In genomic region chr9:1042466-1042865, GRCh38 we compare ENCODE assay signal across 10 cellular contexts. TPM values are rescaled to one million over a fixed set of nuclear protein-coding genes. Genes with fewer than 3 reads are reported as not detected.
DNase-seq lines count a peak whose midpoint lies in the region; ATAC-seq and TF ChIP-seq lines count a peak whose summit lies in the region.
"Had no signal": no experiment of that assay in that cellular context is flagged by ENCODE, and none has a peak within 500 bp of the region (broad histone marks: within the 10 kb centered on the region; RNA-seq: fewer than 3 reads in every experiment).

No MANE protein-coding gene starts in this region.

- peaks cover 0 to 44% (median 37%) of the 10 kb centered on the region in 7 donors for H3K9me3 Mint-ChIP-seq in CD14-positive monocyte
- peaks cover 0 to 23% (median 6%) of the 10 kb centered on the region in 5 experiments for H3K9me3 Mint-ChIP-seq in brain

- intact Hi-C loops in CD14-positive monocyte (cut with micrococcal nuclease): no loop called here

- DNase-seq in CD14-positive monocyte (ENCODE audit: low spot score): no peak
- peak; percentile 67 for DNase-seq in GM13977 (ENCODE audit: low spot score)
- no peak for DNase-seq in AG08396 (ENCODE audit: low spot score)
- DNase-seq in SHP77 (lab: John Stamatoyannopoulos, UW): no peak
- DNase-seq in pons (ENCODE audit: low spot score): no peak
- DNase-seq: NCI-H1092 treated with DMSO at 0.1 percent for 48 hours had no signal

- H3K4me3 ChIP-seq in mucosa of rectum (ENCODE audit: low read length in 2 of 2): peak overlapping the region; percentile 15 to 52

- H3K9me3 ChIP-seq in mucosa of rectum (ENCODE audit: control insufficient read depth in 2 of 2, low read length in 2 of 2): no peaks in the 10 kb centered on the region
- H3K9me3 ChIP-seq: ascending aorta had no signal

- peaks cover 46 to 65% of the 10 kb centered on the region in 2 donors for H3K27me3 ChIP-seq in mucosa of rectum (ENCODE audit: control insufficient read depth in 2 of 2, insufficient read depth in 2 of 2, low read length in 2 of 2)

- peak overlapping the region in 1 of 2 donors; percentile 77 for H3K4me3 Mint-ChIP-seq in CD14-positive monocyte
- peak overlapping the region; percentile 70 to 88 (median 84) for H3K4me3 Mint-ChIP-seq in brain

- H3K27ac Mint-ChIP-seq in CD14-positive monocyte: no peak overlapping the region
- H3K27ac Mint-ChIP-seq in brain: no peak overlapping the region

- TF ChIP-seq CTCF in CD14-positive monocyte (IDR thresholded peaks at IDR 0.05) (peak; percentile 51), GM13977 (IDR thresholded peaks at IDR 0.05; ENCODE audit: extremely low read depth, insufficient read depth, missing control alignments) (peak; percentile 43), brain (conservative IDR thresholded peaks at IDR 0.05) (peak; percentile 29 to 74)

- H3K36me3 Mint-ChIP-seq in CD14-positive monocyte: peaks cover 12 to 18% of the 10 kb centered on the region in 2 donors
- no peaks in the 10 kb centered on the region for H3K36me3 Mint-ChIP-seq in brain

- H3K9ac ChIP-seq in mucosa of rectum (ENCODE audit: low read depth in 1 of 2, low read length in 2 of 2): no peak overlapping the region

- ATAC-seq in GM18511 (IDR thresholded peaks at IDR 0.05; ENCODE audit: unreplicated experiment): no peak

- H3K4me1 Mint-ChIP-seq in CD14-positive monocyte: peaks cover 37% of the 10 kb centered on the region
- peaks cover 15% of the 10 kb centered on the region for H3K4me1 Mint-ChIP-seq in brain

- H3K36me3 ChIP-seq in mucosa of rectum (ENCODE audit: control insufficient read depth in 2 of 2, insufficient read depth in 2 of 2, low read length in 2 of 2): no peaks in the 10 kb centered on the region
- H3K36me3 ChIP-seq: ascending aorta had no signal

- no peak overlapping the region for H3K27ac ChIP-seq in mucosa of rectum (ENCODE audit: low read depth in 2 of 2, low read length in 2 of 2)
- H3K27ac ChIP-seq: ascending aorta had no signal

- in situ Hi-C loops in GM13977 (cut with MboI; ENCODE audit: low pct_unique_long_range_greater_than_20kb, low sequenced_read_pairs, unreplicated experiment): loop anchor here (10.0 kb wide), 1 partner anchor 68 kb away; the partner anchor contains the start of gene DMRT3

- H3K27me3 Mint-ChIP-seq in CD14-positive monocyte (ENCODE audit: low read depth in 3 of 3) (peaks cover 87 to 97% (median 92%) of the 10 kb centered on the region in 3 donors), brain (peaks cover 94% of the 10 kb centered on the region)

- H3K4me1 ChIP-seq in mucosa of rectum (ENCODE audit: control insufficient read depth in 2 of 2, insufficient read depth in 2 of 2, low read length in 2 of 2): peaks cover 0 to 4% of the 10 kb centered on the region in 2 donors

RNA-seq across cellular contexts. Expression of gene DMRT2, which starts 7.7 kb away (rescaled TPM):
- polyA plus RNA-seq in CD14-positive monocyte (not detected), brain (ENCODE audit: insufficient read depth, low read depth, low replicate concordance) (4.2 TPM)
